In genomic region chr10:68158031-68158430, GRCh38 we compare ENCODE assay signal across 31 cellular contexts. TPM values are rescaled to one million over a fixed set of nuclear protein-coding genes. Genes with fewer than 3 reads are reported as not detected.
"Had no signal": no experiment of that assay in that cellular context is flagged by ENCODE, and none has a peak within 500 bp of the region (broad histone marks: within the 10 kb centered on the region; RNA-seq: fewer than 3 reads in every experiment).

No MANE protein-coding gene starts in this region.

- H3K9me3 ChIP-seq: MG63, Peyer's patch, SJCRH30, SK-N-SH had no signal

- H3K9me3 Mint-ChIP-seq: activated naive CD4-positive, alpha-beta T cell treated with anti-CD3 and anti-CD28 coated beads, Interleukin-2, amount 50 U/mL, for 72 hours; activated naive CD8-positive, alpha-beta T cell treated with anti-CD3 and anti-CD28 coated beads, Interleukin-2, amount 50 U/mL, for 24 hours; activated T-cell treated with anti-CD3 and anti-CD28 coated beads, Interleukin-2, amount 50 U/mL, for 24 hours; brain had no signal

- H3K4me3 Mint-ChIP-seq: activated CD8-positive, alpha-beta memory T cell treated with anti-CD3 and anti-CD28 coated beads, Interleukin-2, amount 10 ng/mL, durations not matched to agents 7 days and 5 days; activated naive CD8-positive, alpha-beta T cell treated with anti-CD3 and anti-CD28 coated beads, Interleukin-2, amount 50 U/mL, for 24 hours; activated T-cell treated with anti-CD3 and anti-CD28 coated beads, Interleukin-2, amount 50 U/mL, for 24 hours; brain had no signal

- H3K4me1 Mint-ChIP-seq: activated naive CD8-positive, alpha-beta T cell treated with anti-CD3 and anti-CD28 coated beads, Interleukin-2, amount 50 U/mL, for 24 hours had no signal

- H3K27ac ChIP-seq: cardiac muscle cell, Peyer's patch, RWPE1, SJCRH30 had no signal

- H3K36me3 ChIP-seq: cardiac muscle cell, Peyer's patch, SJCRH30 had no signal

- H3K27me3 ChIP-seq: cardiac muscle cell, MG63, Peyer's patch, SJCRH30 had no signal

- H3K27ac Mint-ChIP-seq: activated CD8-positive, alpha-beta memory T cell treated with anti-CD3 and anti-CD28 coated beads, Interleukin-2, amount 10 ng/mL, durations not matched to agents 7 days and 5 days; activated naive CD4-positive, alpha-beta T cell treated with anti-CD3 and anti-CD28 coated beads, Interleukin-2, amount 50 U/mL, for 72 hours; activated naive CD8-positive, alpha-beta T cell treated with anti-CD3 and anti-CD28 coated beads, Interleukin-2, amount 50 U/mL, for 24 hours; activated T-cell treated with anti-CD3 and anti-CD28 coated beads, Interleukin-2, amount 50 U/mL, for 24 hours; brain had no signal

- H3K36me3 Mint-ChIP-seq: activated CD8-positive, alpha-beta memory T cell treated with anti-CD3 and anti-CD28 coated beads, Interleukin-2, amount 10 ng/mL, durations not matched to agents 7 days and 5 days; activated naive CD4-positive, alpha-beta T cell treated with anti-CD3 and anti-CD28 coated beads, Interleukin-2, amount 50 U/mL, for 72 hours; brain had no signal

- H3K4me3 ChIP-seq: cardiac muscle cell, MG63, Peyer's patch, SJCRH30 had no signal

- ATAC-seq: activated CD4-positive, CD25-positive, alpha-beta regulatory T cell treated with anti-CD3 and anti-CD28 coated beads, Interleukin-2, amount 50 U/mL, for 24 hours; activated CD8-positive, alpha-beta memory T cell treated with anti-CD3 and anti-CD28 coated beads, Interleukin-2, amount 10 ng/mL, durations not matched to agents 7 days and 5 days; activated naive CD4-positive, alpha-beta T cell treated with anti-CD3 and anti-CD28 coated beads, Interleukin-2, amount 50 U/mL, for 72 hours; activated naive CD8-positive, alpha-beta T cell treated with anti-CD3 and anti-CD28 coated beads, Interleukin-2, amount 50 U/mL, for 24 hours had no signal

- DNase-seq: activated CD4-positive, alpha-beta T cell treated with anti-CD3 and anti-CD28 coated beads for 48 hours; activated CD4-positive, alpha-beta T cell treated with anti-CD3 and anti-CD28 coated beads, Interleukin-2, amount 50 U/mL, for 4 hours; activated CD8-positive, alpha-beta memory T cell treated with anti-CD3 and anti-CD28 coated beads, Interleukin-2, amount 10 ng/mL, durations not matched to agents 7 days and 5 days; activated effector memory CD4-positive, alpha-beta T cell treated with anti-CD3 and anti-CD28 coated beads, Interleukin-2, amount 50 U/mL, for 16 hours; activated naive CD4-positive, alpha-beta T cell treated with Interleukin-2 at 50 U/mL for 16 hours; activated naive CD8-positive, alpha-beta T cell treated with anti-CD3 and anti-CD28 coated beads, Interleukin-2, amount 50 U/mL, for 24 hours; activated T-cell treated with anti-CD3 and anti-CD28 coated beads, Interleukin-2, amount 50 U/mL, for 24 hours; amygdala; cerebellar nuclear complex; MG63; MV-4-11; NCI-H1092 treated with DMSO at 0.1 percent for 48 hours; NCI-H1417 treated with DMSO at 0.1 percent for 48 hours; NCI-H1694; NCI-H2029; NCI-H2107; NCI-H345; NCI-H510A; NCI-H69; NK-92 treated with Interleukin-12 subunit alpha and Interleukin-12 subunit beta, amount 100 ng/mL, for 24 hours; OCI-M1; Peyer's patch; Right ventricle myocardium superior; SJCRH30; SK-N-SH had no signal

RNA-seq across cellular contexts. Expression of gene MYPN, which starts 48.7 kb away (rescaled TPM):
- total RNA-seq: activated CD8-positive, alpha-beta memory T cell treated with anti-CD3 and anti-CD28 coated beads, Interleukin-2, amount 10 ng/mL, durations not matched to agents 7 days and 5 days; activated naive CD4-positive, alpha-beta T cell treated with anti-CD3 and anti-CD28 coated beads, Interleukin-2, amount 50 U/mL, for 72 hours; T-helper 1 cell treated with Interleukin-12 subunit alpha and Interleukin-12 subunit beta and Interleukin-4 antibody, amounts not matched to agents 30 ng/mL and 1 ng/mL, for 36 hours had no signal
